Comparison of ENCODE assay signal across 8 cellular contexts in genomic region chr17:410674-411401, GRCh38. TPM values are rescaled to one million over a fixed set of nuclear protein-coding genes. Genes with fewer than 3 reads are reported as not detected.
A peak's percentile ranks its signal among the peaks of the same experiment; 100 is the strongest.
DNase-seq lines count a peak whose midpoint lies in the region; ATAC-seq, FAIRE-seq and TF ChIP-seq lines count a peak whose summit lies in the region.

No MANE protein-coding gene starts in this region.

- H3K27me3 ChIP-seq in BE2C (no peaks in the 10 kb centered on the region), brain microvascular endothelial cell (replicated peaks) (no peaks in the 10 kb centered on the region), keratinocyte (ENCODE audit: control insufficient read depth, extremely low read depth, insufficient read depth, low read length) (no peaks in the 10 kb centered on the region)

- H3K27ac ChIP-seq in brain microvascular endothelial cell (peak overlapping the region; percentile 52), keratinocyte (ENCODE audit: control insufficient read depth, insufficient read depth, low read length) (peak overlapping the region; percentile 71)

- dilution Hi-C loops in keratinocyte (cut with MboI; ENCODE audit: extremely low pct_ligation_motif_present, low sequenced_read_pairs), result no loop called here

- H3K9me3 ChIP-seq in BE2C (no peaks in the 10 kb centered on the region), keratinocyte (ENCODE audit: control insufficient read depth, low read depth, low read length) (no peaks in the 10 kb centered on the region)

- H3K9ac ChIP-seq in keratinocyte (ENCODE audit: control insufficient read depth, extremely low read depth, insufficient read depth, low read length), result peak overlapping the region; percentile 91

- no peak for TF ChIP-seq POLR2A in GM18505 (IDR thresholded peaks at IDR 0.05; ENCODE audit: borderline replicate concordance, extremely low read depth, insufficient read depth, insufficient read length)

- in situ Hi-C loops in brain microvascular endothelial cell (cut with HindIII; ENCODE audit: low pct_ligation_motif_present, low sequenced_read_pairs), result no loop called here

- CTCF ChIA-PET in HEK293T (lab: Yijun Ruan, JAX), result interaction anchor here (1.2 kb wide), 1 partner anchor 120 kb away, joined by 5 read pairs; no protein-coding TSS in a partner anchor

- H3K79me2 ChIP-seq in keratinocyte (ENCODE audit: control insufficient read depth, insufficient read depth, low read length), result peaks cover 10% of the 10 kb centered on the region

- no peaks in the 10 kb centered on the region for H3K4me1 ChIP-seq in BE2C
- H3K4me1 ChIP-seq in keratinocyte (ENCODE audit: control insufficient read depth, extremely low read depth, insufficient read depth, low read length), result peaks cover 11% of the 10 kb centered on the region

- ATAC-seq in HG02588 (IDR thresholded peaks at IDR 0.05; ENCODE audit: unreplicated experiment), result peak; percentile 0
- no peak for ATAC-seq in GM18505 (IDR thresholded peaks at IDR 0.05; ENCODE audit: unreplicated experiment)

- H3K4me3 ChIP-seq in BE2C (ENCODE audit: low read depth, low read length), result peak overlapping the region; percentile 69
- H3K4me3 ChIP-seq in brain microvascular endothelial cell (ENCODE audit: low read depth, low read length), result peak overlapping the region; percentile 86
- peak overlapping the region; percentile 65 to 93 (median 86) for H3K4me3 ChIP-seq in keratinocyte (ENCODE audit: control insufficient read depth in 2 of 3, extremely low read depth in 1 of 3, insufficient read depth in 2 of 3, low read depth in 1 of 3, low read length in 3 of 3)

- no peak for FAIRE-seq in keratinocyte (lab: Jason Lieb, UNC)

- H3K36me3 ChIP-seq in BE2C (no peaks in the 10 kb centered on the region), brain microvascular endothelial cell (replicated peaks) (no peaks in the 10 kb centered on the region), keratinocyte (ENCODE audit: control insufficient read depth in 2 of 2, extremely low read depth in 1 of 2, insufficient read depth in 2 of 2, low read length in 2 of 2) (peaks cover 0 to 3% of the 10 kb centered on the region in 2 experiments)

- H4K20me1 ChIP-seq in keratinocyte (ENCODE audit: control insufficient read depth, extremely low read depth, insufficient read depth, low read length), result no peaks in the 10 kb centered on the region

- POLR2A ChIA-PET in HEK293T (lab: Yijun Ruan, JAX), result no interaction called here

- H3K9me1 ChIP-seq in keratinocyte (ENCODE audit: control insufficient read depth, extremely low read depth, insufficient read depth, low read length), result no peaks in the 10 kb centered on the region

- peak overlapping the region; percentile 75 for H2AFZ ChIP-seq in keratinocyte (ENCODE audit: control insufficient read depth, low read length)

- DNase-seq in BE2C (peak; percentile 18), T follicular helper cell (ENCODE audit: low read depth) (peak; percentile 66), brain microvascular endothelial cell (no peak), keratinocyte (ENCODE audit: low read depth, low spot score) (no peak), HEK293T (ENCODE audit: extremely low spot score) (no peak)
- peak; percentile 26 for DNase-seq in stimulated activated CD8-positive, alpha-beta memory T cell treated with anti-CD3 and anti-CD28 coated beads, Interleukin-4, amount 100 ng/mL, for 24 hours (ENCODE audit: low read depth)

- TF ChIP-seq CTCF in BE2C (IDR thresholded peaks at IDR 0.05; ENCODE audit: low read depth, low read length) (no peak), brain microvascular endothelial cell (IDR thresholded peaks at IDR 0.05; ENCODE audit: low read depth, low read length, missing control alignments) (peak; percentile 22), keratinocyte (optimal IDR thresholded peaks at IDR 0.05 in 1 of 3, IDR thresholded peaks at IDR 0.05 in 1 of 3, conservative IDR thresholded peaks at IDR 0.05 in 1 of 3; ENCODE audit: extremely low read depth in 1 of 3, insufficient read depth in 2 of 3, low read length in 3 of 3) (peak in 2 of 3 experiments; percentile 12 to 41)

- H3K4me2 ChIP-seq in keratinocyte (ENCODE audit: control insufficient read depth, extremely low read depth, insufficient read depth, low read depth, low read length), result peak overlapping the region; percentile 78

TF ChIP-seq in HEK293T, 16 proteins besides CTCF, POLR2A, EP300 and RAD21:
- TF ChIP-seq, protein P1, sequence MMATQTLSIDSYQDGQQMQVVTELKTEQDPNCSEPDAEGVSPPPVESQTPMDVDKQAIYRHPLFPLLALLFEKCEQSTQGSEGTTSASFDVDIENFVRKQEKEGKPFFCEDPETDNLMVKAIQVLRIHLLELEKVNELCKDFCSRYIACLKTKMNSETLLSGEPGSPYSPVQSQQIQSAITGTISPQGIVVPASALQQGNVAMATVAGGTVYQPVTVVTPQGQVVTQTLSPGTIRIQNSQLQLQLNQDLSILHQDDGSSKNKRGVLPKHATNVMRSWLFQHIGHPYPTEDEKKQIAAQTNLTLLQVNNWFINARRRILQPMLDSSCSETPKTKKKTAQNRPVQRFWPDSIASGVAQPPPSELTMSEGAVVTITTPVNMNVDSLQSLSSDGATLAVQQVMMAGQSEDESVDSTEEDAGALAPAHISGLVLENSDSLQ (IDR thresholded peaks at IDR 0.05), result no peak
- no peak for TF ChIP-seq NFRKB (IDR thresholded peaks at IDR 0.05)
- no peak for TF ChIP-seq ZNF384 (IDR thresholded peaks at IDR 0.05)
- no peak for TF ChIP-seq ARNT (IDR thresholded peaks at IDR 0.05)
- TF ChIP-seq FOXA1 (IDR thresholded peaks at IDR 0.05), result no peak
- TF ChIP-seq L3MBTL2 (conservative IDR thresholded peaks at IDR 0.05), result no peak
- TF ChIP-seq LEF1 (IDR thresholded peaks at IDR 0.05; ENCODE audit: borderline replicate concordance), result no peak
- TF ChIP-seq BHLHE40 (IDR thresholded peaks at IDR 0.05; ENCODE audit: borderline replicate concordance), result no peak
- TF ChIP-seq ELF4 (IDR thresholded peaks at IDR 0.05), result no peak
- TF ChIP-seq HDGF (IDR thresholded peaks at IDR 0.05; ENCODE audit: borderline replicate concordance), result no peak
- no peak for TF ChIP-seq TARDBP (IDR thresholded peaks at IDR 0.05)
- TF ChIP-seq CTBP1 (IDR thresholded peaks at IDR 0.05; ENCODE audit: borderline replicate concordance), result no peak
- TF ChIP-seq FOXM1 (IDR thresholded peaks at IDR 0.05; ENCODE audit: borderline replicate concordance), result no peak
- TF ChIP-seq FOXK2 (IDR thresholded peaks at IDR 0.05), result no peak
- TF ChIP-seq SUZ12 (IDR thresholded peaks at IDR 0.05), result no peak
- no peak for TF ChIP-seq SP1 (IDR thresholded peaks at IDR 0.05)

RNA-seq across cellular contexts. Expression of gene RFLNB, which starts 34.9 kb away (rescaled TPM):
- 1.2 TPM for polyA plus RNA-seq in BE2C (2012; ENCODE audit: insufficient read depth, insufficient read length, low read depth)
- 0.86 to 3.4 TPM (median 1.3 TPM) in 3 replicates for polyA plus RNA-seq in keratinocyte
- polyA plus RNA-seq in keratinocyte (2011; ENCODE audit: low read depth), result 0.66 TPM
- polyA plus RNA-seq in keratinocyte (2011; cell fraction: cytosol; rRNA removed), result 1.4 and 2.5 TPM in 2 replicates
- 0.93 and 1.3 TPM in 2 replicates for polyA plus RNA-seq in keratinocyte (2011; cell fraction: nucleus; rRNA removed)
- 0.69 and 7.1 TPM in 2 replicates for polyA plus RNA-seq in keratinocyte (2012; ENCODE audit: low replicate concordance)
- polyA minus RNA-seq in keratinocyte, result 1.3 to 3.9 TPM (median 1.7 TPM) in 3 replicates
- polyA minus RNA-seq in keratinocyte (2011; cell fraction: cytosol; rRNA and poly(A)+ RNA removed), result 2.5 TPM
- polyA minus RNA-seq in keratinocyte (2011; cell fraction: nucleus; rRNA and poly(A)+ RNA removed), result 0.32 and 1.1 TPM in 2 replicates

RNA-seq across cellular contexts. Expression of gene RPH3AL, which starts 58.2 kb away (rescaled TPM):
- 1.7 TPM for polyA plus RNA-seq in BE2C (2012; ENCODE audit: insufficient read depth, insufficient read length, low read depth)
- polyA plus RNA-seq in keratinocyte, result 0.31 to 1.2 TPM (median 0.94 TPM) in 3 replicates
- polyA plus RNA-seq in keratinocyte (2011; ENCODE audit: low read depth), result not detected
- polyA plus RNA-seq in keratinocyte (2011; cell fraction: cytosol; rRNA removed), result 0.22 and 0.70 TPM in 2 replicates
- 0.69 and 0.77 TPM in 2 replicates for polyA plus RNA-seq in keratinocyte (2011; cell fraction: nucleus; rRNA removed)
- 0.24 and 0.64 TPM in 2 replicates for polyA plus RNA-seq in keratinocyte (2012; ENCODE audit: low replicate concordance)
- 0.38 to 0.63 TPM in 2 of 3 replicates, not detected in the other for polyA minus RNA-seq in keratinocyte
- not detected for polyA minus RNA-seq in keratinocyte (2011; cell fraction: cytosol; rRNA and poly(A)+ RNA removed)
- 0.84 and 1.4 TPM in 2 replicates for polyA minus RNA-seq in keratinocyte (2011; cell fraction: nucleus; rRNA and poly(A)+ RNA removed)

Comparison
In these comparisons a context has a peak if more than half of its experiments do, and no peak if none do; other contexts are left out.
1. DNase-seq: peak in BE2C (single experiment), T follicular helper cell (single experiment) and stimulated activated CD8-positive, alpha-beta memory T cell treated with anti-CD3 and anti-CD28 coated beads, Interleukin-4, amount 100 ng/mL, for 24 hours (single experiment); none in brain microvascular endothelial cell (single experiment), keratinocyte (single experiment) and HEK293T (single experiment).
2. Peak in every context shown above with its lines, with median percentiles within 50 percentile points of each other: H3K4me3 ChIP-seq.